Comparison of ENCODE assay signal across 11 cellular contexts in genomic region chr14:75049731-75050201, GRCh38. TPM values are rescaled to one million over a fixed set of nuclear protein-coding genes. Genes with fewer than 3 reads are reported as not detected.
DNase-seq lines count a peak whose midpoint lies in the region; ATAC-seq, FAIRE-seq and TF ChIP-seq lines count a peak whose summit lies in the region.
"Had no signal": no experiment of that assay in that cellular context is flagged by ENCODE, and none has a peak within 500 bp of the region (broad histone marks: within the 10 kb centered on the region; RNA-seq: fewer than 3 reads in every experiment).

No MANE protein-coding gene starts in this region.

- no peak for TF ChIP-seq CTCF in lower lobe of right lung (IDR thresholded peaks at IDR 0.05)
- no peak for TF ChIP-seq CTCF in vagina (IDR thresholded peaks at IDR 0.05)

- FAIRE-seq in frontal cortex (lab: Jason Lieb, UNC): no peak

- H3K36me3 Mint-ChIP-seq in activated naive CD8-positive, alpha-beta T cell treated with anti-CD3 and anti-CD28 coated beads, Interleukin-2, amount 10 ng/mL, durations not matched to agents 7 days and 5 days: peaks cover 29% of the 10 kb centered on the region

- H3K4me3 Mint-ChIP-seq in activated naive CD8-positive, alpha-beta T cell treated with anti-CD3 and anti-CD28 coated beads, Interleukin-2, amount 10 ng/mL, durations not matched to agents 7 days and 5 days: peak overlapping the region; percentile 90

- H3K9me3 Mint-ChIP-seq in activated naive CD8-positive, alpha-beta T cell treated with anti-CD3 and anti-CD28 coated beads, Interleukin-2, amount 10 ng/mL, durations not matched to agents 7 days and 5 days: no peaks in the 10 kb centered on the region

- H3K4me1 Mint-ChIP-seq in activated naive CD8-positive, alpha-beta T cell treated with anti-CD3 and anti-CD28 coated beads, Interleukin-2, amount 10 ng/mL, durations not matched to agents 7 days and 5 days: peaks cover 29% of the 10 kb centered on the region

- H3K36me3 ChIP-seq in lower lobe of right lung (no peaks in the 10 kb centered on the region), vagina (no peaks in the 10 kb centered on the region)

- ATAC-seq in left ventricle myocardium superior (peak; percentile 10), lower lobe of right lung (peak; percentile 9 to 41), GM19328 (IDR thresholded peaks at IDR 0.05; ENCODE audit: unreplicated experiment) (no peak)
- no peak for ATAC-seq in activated naive CD8-positive, alpha-beta T cell treated with anti-CD3 and anti-CD28 coated beads, Interleukin-2, amount 10 ng/mL, durations not matched to agents 7 days and 5 days (ENCODE audit: low read depth)

- H3K27me3 Mint-ChIP-seq in activated naive CD8-positive, alpha-beta T cell treated with anti-CD3 and anti-CD28 coated beads, Interleukin-2, amount 10 ng/mL, durations not matched to agents 7 days and 5 days: no peaks in the 10 kb centered on the region

- no peak overlapping the region for H3K27ac Mint-ChIP-seq in activated naive CD8-positive, alpha-beta T cell treated with anti-CD3 and anti-CD28 coated beads, Interleukin-2, amount 10 ng/mL, durations not matched to agents 7 days and 5 days

- DNase-seq in left ventricle myocardium superior: no peak
- no peak for DNase-seq in cardiac septum (ENCODE audit: low spot score)
- no peak for DNase-seq in activated naive CD8-positive, alpha-beta T cell treated with anti-CD3 and anti-CD28 coated beads, Interleukin-2, amount 10 ng/mL, durations not matched to agents 7 days and 5 days
- DNase-seq in lower lobe of right lung: no peak
- no peak for DNase-seq in vagina (ENCODE audit: extremely low spot score in 2 of 2)
- DNase-seq in retina: no peak
- no peak for DNase-seq in frontal cortex (ENCODE audit: low spot score in 2 of 2)
- DNase-seq: NCI-H446 treated with DMSO at 0.1 percent for 48 hours, WERI-Rb-1 had no signal

- H3K27me3 ChIP-seq in lower lobe of right lung (ENCODE audit: low read depth) (no peaks in the 10 kb centered on the region), vagina (no peaks in the 10 kb centered on the region)

- POLR2A ChIA-PET in activated naive CD8-positive, alpha-beta T cell treated with anti-CD3 and anti-CD28 coated beads, Interleukin-2, amount 10 ng/mL, durations not matched to agents 7 days and 5 days (lab: Charles Lee): interaction anchor here (3.8 kb wide), 1 partner anchor 14 kb away, joined by 17 read pairs; the partner anchor contains the start of gene ACYP1

- no peak for TF ChIP-seq POLR2A in vagina (IDR thresholded peaks at IDR 0.05)

- intact Hi-C loops in left ventricle myocardium superior (cut with micrococcal nuclease): no loop called here
- intact Hi-C loops in cardiac septum (cut with DNase I): no loop called here
- intact Hi-C loops in lower lobe of right lung (cut with DNase I): no loop called here
- intact Hi-C loops in vagina (cut with DNase I): loop anchor here (5.0 kb wide), 1 partner anchor 37 kb away; no protein-coding TSS in a partner anchor

- H3K4me1 ChIP-seq in lower lobe of right lung (peaks cover 45% of the 10 kb centered on the region), vagina (peaks cover 50% of the 10 kb centered on the region)

- H3K27ac ChIP-seq in lower lobe of right lung (peak overlapping the region; percentile 94), vagina (peak overlapping the region; percentile 88)
- H3K27ac ChIP-seq: WERI-Rb-1 had no signal

- H3K4me3 ChIP-seq in lower lobe of right lung (peak overlapping the region; percentile 9), vagina (no peak overlapping the region)

- no peaks in the 10 kb centered on the region for H3K9me3 ChIP-seq in lower lobe of right lung
- no peaks in the 10 kb centered on the region for H3K9me3 ChIP-seq in vagina

RNA-seq across cellular contexts. Expression of gene MLH3, which starts 1.5 kb away (rescaled TPM):
- total RNA-seq in left ventricle myocardium superior (19.1 TPM), cardiac septum (20.0 TPM), lower lobe of right lung (27.2 TPM), vagina (32.9 TPM), frontal cortex (79.1 TPM)
- total RNA-seq in activated naive CD8-positive, alpha-beta T cell treated with anti-CD3 and anti-CD28 coated beads, Interleukin-2, amount 10 ng/mL, durations not matched to agents 7 days and 5 days: 10 to 100 TPM; 18.0 to 18.2 TPM

RNA-seq across cellular contexts. Expression of gene ACYP1, which starts 14.1 kb away (rescaled TPM):
- total RNA-seq in left ventricle myocardium superior (11.7 TPM), cardiac septum (12.2 TPM), lower lobe of right lung (19.7 TPM), vagina (32.4 TPM), frontal cortex (17.9 TPM)
- total RNA-seq in activated naive CD8-positive, alpha-beta T cell treated with anti-CD3 and anti-CD28 coated beads, Interleukin-2, amount 10 ng/mL, durations not matched to agents 7 days and 5 days: 10 to 100 TPM; 50.7 to 54.7 TPM

RNA-seq across cellular contexts. Expression of gene ZC2HC1C, which starts 19.7 kb away (rescaled TPM):
- total RNA-seq in left ventricle myocardium superior (14.0 TPM), cardiac septum (5.2 TPM), lower lobe of right lung (4.7 TPM), vagina (not detected), frontal cortex (2.4 TPM)
- 1 to 10 TPM in 1 of 2 experiments, under 1 TPM in 1; 0.69 to 1.5 TPM for total RNA-seq in activated naive CD8-positive, alpha-beta T cell treated with anti-CD3 and anti-CD28 coated beads, Interleukin-2, amount 10 ng/mL, durations not matched to agents 7 days and 5 days
- total RNA-seq: mononuclear cell had no signal

RNA-seq across cellular contexts. Expression of gene EIF2B2, which starts 47.0 kb away (rescaled TPM):
- total RNA-seq in left ventricle myocardium superior (34.5 TPM), cardiac septum (36.4 TPM), lower lobe of right lung (30.4 TPM), vagina (22.8 TPM), frontal cortex (26.5 TPM)
- total RNA-seq in activated naive CD8-positive, alpha-beta T cell treated with anti-CD3 and anti-CD28 coated beads, Interleukin-2, amount 10 ng/mL, durations not matched to agents 7 days and 5 days: 10 to 100 TPM; 35.4 to 37.2 TPM

Comparison
In these comparisons a context has a peak if more than half of its experiments do, and no peak if none do; other contexts are left out.
1. ATAC-seq: peak in left ventricle myocardium superior (single experiment) and lower lobe of right lung (2 of 2); none in activated naive CD8-positive, alpha-beta T cell treated with anti-CD3 and anti-CD28 coated beads, Interleukin-2, amount 10 ng/mL, durations not matched to agents 7 days and 5 days (single experiment) and GM19328 (single experiment).